ENCODE assay signal across 11 cellular contexts in the genomic region with DNA sequence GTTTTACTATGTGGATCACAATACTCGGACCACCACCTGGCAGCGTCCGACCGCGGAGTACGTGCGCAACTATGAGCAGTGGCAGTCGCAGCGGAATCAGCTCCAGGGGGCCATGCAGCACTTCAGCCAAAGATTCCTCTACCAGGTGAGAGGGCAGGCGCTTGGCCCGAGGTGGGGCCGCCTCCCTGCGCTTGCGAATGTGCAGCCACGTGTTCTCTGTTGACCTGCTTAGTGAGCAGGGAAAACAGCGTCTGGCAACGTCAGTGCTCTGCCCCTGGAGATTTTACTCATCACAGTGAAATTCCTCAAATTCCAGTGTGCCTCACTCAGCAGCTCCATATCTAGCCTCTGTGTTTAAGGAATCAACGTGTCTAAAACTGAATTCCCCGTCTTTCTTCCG. TPM values are rescaled to one million over a fixed set of nuclear protein-coding genes. Genes with fewer than 3 reads are reported as not detected.
DNase-seq lines count a peak whose midpoint lies in the region; ATAC-seq and TF ChIP-seq lines count a peak whose summit lies in the region.
"Had no signal": no experiment of that assay in that cellular context is flagged by ENCODE, and none has a peak within 500 bp of the region (broad histone marks: within the 10 kb centered on the region; RNA-seq: fewer than 3 reads in every experiment).

No MANE protein-coding gene starts in this region.

- H3K9me3 ChIP-seq in A673 (ENCODE audit: low read depth, low read length, poor library complexity, severe bottlenecking) (no peaks in the 10 kb centered on the region), NT2/D1 (ENCODE audit: insufficient read depth, low read length) (no peaks in the 10 kb centered on the region), mesodermal cell (ENCODE audit: control insufficient read depth, low read length) (no peaks in the 10 kb centered on the region)

- no peak overlapping the region for H3K4me3 Mint-ChIP-seq in activated T-helper 17 cell treated with anti-CD3 and anti-CD28 coated beads, Interleukin-2, amount 50 U/mL, for 72 hours
- H3K4me3 Mint-ChIP-seq: neural crest cell had no signal

- H3K4me1 Mint-ChIP-seq in activated T-helper 17 cell treated with anti-CD3 and anti-CD28 coated beads, Interleukin-2, amount 50 U/mL, for 72 hours = no peaks in the 10 kb centered on the region

- no peak overlapping the region for H3K9ac ChIP-seq in NT2/D1 (ENCODE audit: insufficient read length, low read depth)

- ATAC-seq in GM21423 (IDR thresholded peaks at IDR 0.05; ENCODE audit: unreplicated experiment) = no peak
- ATAC-seq in activated T-helper 17 cell treated with anti-CD3 and anti-CD28 coated beads, Interleukin-2, amount 50 U/mL, for 72 hours (replicated peaks) = no peak
- no peak for ATAC-seq in HG03175 (IDR thresholded peaks at IDR 0.05; ENCODE audit: unreplicated experiment)

- H3K27ac ChIP-seq in A673 (ENCODE audit: low read depth, low read length, poor library complexity, severe bottlenecking) = no peak overlapping the region
- peak overlapping the region; percentile 93 for H3K27ac ChIP-seq in mesodermal cell (ENCODE audit: low read depth, low read length, severe bottlenecking)
- H3K27ac ChIP-seq: C4-2B had no signal

- no peak for TF ChIP-seq CTCF in A673 (conservative IDR thresholded peaks at IDR 0.05; ENCODE audit: low read depth, low read length)
- TF ChIP-seq CTCF in epithelial cell of proximal tubule (conservative IDR thresholded peaks at IDR 0.05; ENCODE audit: low read depth, low read length) = no peak

- no peaks in the 10 kb centered on the region for H3K36me3 ChIP-seq in A673 (ENCODE audit: insufficient read depth, low read length, poor library complexity, severe bottlenecking)
- no peaks in the 10 kb centered on the region for H3K36me3 ChIP-seq in NT2/D1 (ENCODE audit: insufficient read depth, insufficient read length, low read length)
- no peaks in the 10 kb centered on the region for H3K36me3 ChIP-seq in mesodermal cell (ENCODE audit: control insufficient read depth, insufficient read depth, low read length)

- H3K27me3 Mint-ChIP-seq in activated T-helper 17 cell treated with anti-CD3 and anti-CD28 coated beads, Interleukin-2, amount 50 U/mL, for 72 hours = no peaks in the 10 kb centered on the region

- H3K4me1 ChIP-seq in A673 (ENCODE audit: insufficient read depth, low read length, poor library complexity, severe bottlenecking) = no peaks in the 10 kb centered on the region
- peaks cover 6% of the 10 kb centered on the region for H3K4me1 ChIP-seq in NT2/D1 (ENCODE audit: insufficient read depth, insufficient read length)
- peaks cover 19% of the 10 kb centered on the region for H3K4me1 ChIP-seq in mesodermal cell (ENCODE audit: control insufficient read depth, insufficient read depth, low read length, poor library complexity, severe bottlenecking)

- CTCF ChIA-PET in A673 (lab: Charles Lee) = no interaction called here

- intact Hi-C loops in A673 (cut with micrococcal nuclease; ENCODE audit: unreplicated experiment) = no loop called here

- H3K4me3 ChIP-seq in A673 (ENCODE audit: low read depth, low read length, poor library complexity, severe bottlenecking) = no peak overlapping the region
- no peak overlapping the region for H3K4me3 ChIP-seq in NT2/D1 (ENCODE audit: insufficient read length, low read depth)
- H3K4me3 ChIP-seq in epithelial cell of proximal tubule (ENCODE audit: low read depth, low read length) = peak overlapping the region; percentile 25
- no peak overlapping the region for H3K4me3 ChIP-seq in mesodermal cell (ENCODE audit: extremely low read depth, insufficient read depth, low read length, poor library complexity, severe bottlenecking)

- no peak overlapping the region for H3K27ac Mint-ChIP-seq in activated T-helper 17 cell treated with anti-CD3 and anti-CD28 coated beads, Interleukin-2, amount 50 U/mL, for 72 hours

- POLR2A ChIA-PET in A673 (lab: Charles Lee; ENCODE audit: low non-redundant PET) = interaction anchor here (0.6 kb wide), 1 partner anchor 1063 kb away, joined by 3 read pairs; no protein-coding TSS in a partner anchor

- no peaks in the 10 kb centered on the region for H3K27me3 ChIP-seq in A673 (replicated peaks; ENCODE audit: insufficient read depth, low read depth, low read length, poor library complexity)
- H3K27me3 ChIP-seq in NT2/D1 (ENCODE audit: insufficient read depth, insufficient read length) = no peaks in the 10 kb centered on the region

- peaks cover 61% of the 10 kb centered on the region for H3K36me3 Mint-ChIP-seq in activated T-helper 17 cell treated with anti-CD3 and anti-CD28 coated beads, Interleukin-2, amount 50 U/mL, for 72 hours (ENCODE audit: low read depth)

- peak; percentile 53 for DNase-seq in A673 (ENCODE audit: low spot score)
- DNase-seq in NT2/D1 (ENCODE audit: low read depth, low spot score) = peak; percentile 57
- DNase-seq in epithelial cell of proximal tubule (ENCODE audit: low read depth) = peak; percentile 91
- DNase-seq in epidermal melanocyte (ENCODE audit: insufficient read length, low spot score) = no peak
- DNase-seq: NCI-H526 treated with DMSO at 0.1 percent for 48 hours had no signal

- WGBS in mesodermal cell (ENCODE audit: insufficient coverage in 2 of 2), 2 experiments = 47 to 51% methylated on average over 20 of the region's 20 CpGs

- BruUV-seq in A673 (replicated peaks; lab: Mats Ljungman, UMichigan) = no TSS peak

- H3K9me3 Mint-ChIP-seq in activated T-helper 17 cell treated with anti-CD3 and anti-CD28 coated beads, Interleukin-2, amount 50 U/mL, for 72 hours = no peaks in the 10 kb centered on the region
- H3K9me3 Mint-ChIP-seq: neural crest cell had no signal

RNA-seq across cellular contexts. Expression of a gene that starts 33.4 kb away (rescaled TPM):
- total RNA-seq in A673 (2021) (6.1 and 7.6 TPM in 2 replicates), epithelial cell of proximal tubule (0.58 and 0.72 TPM in 2 replicates)
- polyA plus RNA-seq in mesodermal cell (2013, experiment 1 of 2) = 1.5 TPM
- 1.7 TPM for polyA plus RNA-seq in mesodermal cell (2013, experiment 2 of 2)
- total RNA-seq in activated T-helper 17 cell treated with anti-CD3 and anti-CD28 coated beads, Interleukin-2, amount 50 U/mL, for 72 hours = 1 to 10 TPM; 1.5 to 1.7 TPM
